Comparison of ENCODE assay signal across 2 cellular contexts in the genomic region with DNA sequence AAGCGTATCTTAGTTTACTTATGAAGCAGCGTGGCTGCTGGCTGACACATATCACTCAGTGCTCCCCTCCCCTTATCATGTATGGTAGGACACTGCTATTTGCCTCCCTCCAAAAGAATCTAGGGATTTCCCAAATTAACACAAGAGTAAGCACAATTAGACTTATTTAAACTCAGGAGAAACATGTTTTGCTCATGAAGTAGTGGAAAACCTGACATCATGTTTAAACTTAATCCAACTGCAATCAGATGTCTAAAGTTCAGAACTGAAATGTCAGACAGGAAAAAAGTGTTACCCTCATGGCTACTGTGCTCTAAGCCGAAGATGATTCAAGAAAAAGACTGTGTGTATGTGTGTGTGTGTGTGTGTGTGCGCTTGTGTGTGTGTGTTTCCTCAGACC.
TF ChIP-seq lines count a peak whose summit lies in the region.

No MANE protein-coding gene starts in this region.

TF ChIP-seq in IMR-90, 13 proteins besides CTCF, POLR2A, EP300 and RAD21:
- TF ChIP-seq CEBPB (IDR thresholded peaks at IDR 0.05; ENCODE audit: low read depth, low read length) (no peak), MAZ (IDR thresholded peaks at IDR 0.05; ENCODE audit: borderline replicate concordance, low read depth, low read length) (peak; percentile 50; the same call in 1 of the 2 replicates)

TF ChIP-seq in H1, 55 proteins besides CTCF, POLR2A, EP300 and RAD21:
- no peak for TF ChIP-seq SIX5 (IDR thresholded peaks at IDR 0.05; ENCODE audit: low read depth, low read length)
- TF ChIP-seq KDM4A (IDR thresholded peaks at IDR 0.05; ENCODE audit: low read depth, low read length, severe bottlenecking), result no peak
- no peak for TF ChIP-seq NANOG (IDR thresholded peaks at IDR 0.05; ENCODE audit: insufficient read depth, low read depth, low read length, poor library complexity, severe bottlenecking)
- no peak for TF ChIP-seq SP2 (IDR thresholded peaks at IDR 0.05; ENCODE audit: low read length)
- TF ChIP-seq KDM1A (IDR thresholded peaks at IDR 0.05; ENCODE audit: borderline replicate concordance, low read length), result no peak
- no peak for TF ChIP-seq TAF7 (optimal IDR thresholded peaks at IDR 0.05; ENCODE audit: borderline replicate concordance, low read depth, low read length)
